In the genomic region with DNA sequence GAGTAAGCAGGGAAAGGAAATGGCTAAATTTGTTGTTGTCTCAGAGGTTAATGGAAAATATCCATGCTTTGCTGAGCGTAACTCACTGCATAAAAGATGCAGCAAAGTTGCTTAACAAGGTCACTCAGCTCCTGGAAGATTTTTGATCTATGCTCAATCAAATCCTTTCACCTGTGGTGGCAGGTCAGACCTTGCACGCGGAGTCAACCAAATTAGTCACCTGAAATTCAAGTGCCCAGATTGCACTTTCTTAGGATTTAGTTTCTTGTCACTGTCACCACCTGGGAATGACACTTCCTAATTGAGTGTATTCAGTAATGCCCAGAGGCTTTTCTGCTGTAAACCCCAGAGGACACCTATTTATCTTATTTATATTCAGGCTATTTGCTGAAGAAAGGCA, we compare ENCODE assay signal across 25 cellular contexts.
"Had no signal": no experiment of that assay in that cellular context is flagged by ENCODE, and none has a peak within 500 bp of the region (broad histone marks: within the 10 kb centered on the region; RNA-seq: fewer than 3 reads in every experiment).

No MANE protein-coding gene starts in this region.

- H3K27me3 ChIP-seq: gastroesophageal sphincter, heart left ventricle, ovary, testis, upper lobe of left lung had no signal

- H3K9me3 ChIP-seq: ovary, psoas muscle, SK-N-SH, testis had no signal

- H3K4me1 ChIP-seq: gastroesophageal sphincter, heart left ventricle, left ventricle myocardium inferior, psoas muscle, testis, upper lobe of left lung had no signal

- DNase-seq: activated CD4-positive, alpha-beta T cell treated with anti-CD3 and anti-CD28 coated beads, Interleukin-2, amount 50 U/mL, for 1 hour; activated CD4-positive, CD25-positive, alpha-beta regulatory T cell treated with anti-CD3 and anti-CD28 coated beads, Interleukin-2, amount 50 U/mL, for 72 hours; activated CD8-positive, alpha-beta memory T cell treated with anti-CD3 and anti-CD28 coated beads, Interleukin-2, amount 50 U/mL, for 4 hours; activated effector memory CD4-positive, alpha-beta T cell treated with Interleukin-2 at 50 U/mL for 16 hours; activated naive CD4-positive, alpha-beta T cell treated with anti-CD3 and anti-CD28 coated beads, Interleukin-2, amount 10 ng/mL, durations not matched to agents 7 days and 5 days; activated naive CD8-positive, alpha-beta T cell treated with anti-CD3 and anti-CD28 coated beads, Interleukin-2, amount 50 U/mL, for 24 hours; activated T-cell treated with anti-CD3 and anti-CD28 coated beads, Interleukin-2, amount 50 U/mL, for 4 hours; aorta; cerebellar nuclear complex; effector CD8-positive, alpha-beta T cell; heart left ventricle; left ventricle myocardium inferior; naive thymus-derived CD8-positive, alpha-beta T cell; ovary; psoas muscle; right cardiac atrium; SK-N-SH; stimulated activated CD4-positive, alpha-beta T cell treated with anti-CD3 and anti-CD28 coated beads, Interleukin-15, amount 100 ng/mL, for 24 hours; stimulated activated CD4-positive, alpha-beta T cell treated with anti-CD3 and anti-CD28 coated beads, Interleukin-2, amount 100 ng/mL, for 48 hours; stimulated activated naive CD8-positive, alpha-beta T cell treated with anti-CD3 and anti-CD28 coated beads, Interleukin-15, amount 100 ng/mL, for 72 hours; T-cell; T-helper 9 cell; testis; upper lobe of left lung had no signal

- ATAC-seq: activated naive CD8-positive, alpha-beta T cell treated with anti-CD3 and anti-CD28 coated beads, Interleukin-2, amount 50 U/mL, for 24 hours; activated T-cell treated with anti-CD3 and anti-CD28 coated beads, Interleukin-2, amount 50 U/mL, for 4 hours; gastroesophageal sphincter; heart left ventricle; naive thymus-derived CD8-positive, alpha-beta T cell; psoas muscle; right cardiac atrium; stimulated activated naive CD8-positive, alpha-beta T cell treated with anti-CD3 and anti-CD28 coated beads, Interleukin-15, amount 100 ng/mL, for 72 hours; T-cell had no signal

- H3K27ac ChIP-seq: gastroesophageal sphincter, heart left ventricle, left ventricle myocardium inferior, ovary, psoas muscle, testis, upper lobe of left lung had no signal

- H3K4me3 ChIP-seq: gastroesophageal sphincter, heart left ventricle, left ventricle myocardium inferior, ovary, psoas muscle, testis, upper lobe of left lung had no signal

- H3K36me3 ChIP-seq: gastroesophageal sphincter, heart left ventricle, left ventricle myocardium inferior, ovary, upper lobe of left lung had no signal
